In genomic region chr7:32427769-32428291, GRCh38 we compare ENCODE assay signal across 1 cellular context.
TF ChIP-seq lines count a peak whose summit lies in the region.

No MANE protein-coding gene starts in this region.

TF ChIP-seq in HepG2, 621 proteins besides CTCF, POLR2A, EP300 and RAD21 (continued from another document and continues in another):
- TF ChIP-seq HOMEZ (CRISPR knock-in tag; IDR thresholded peaks at IDR 0.05; ENCODE audit: low read depth): peak; percentile 69; the same call in 1 of the 2 replicates
- TF ChIP-seq ARNT (IDR thresholded peaks at IDR 0.05): no peak
- TF ChIP-seq ZNF547 (CRISPR knock-in tag; IDR thresholded peaks at IDR 0.05): 0 out of 2 replicates have a peak, but pooled peaks have one; percentile 56
- no peak for TF ChIP-seq ZIK1 (CRISPR knock-in tag; IDR thresholded peaks at IDR 0.05; ENCODE audit: borderline replicate concordance, low read depth)
- no peak for TF ChIP-seq PAF1 (CRISPR knock-in tag; IDR thresholded peaks at IDR 0.05)
- no peak for TF ChIP-seq KDM6A (CRISPR knock-in tag; IDR thresholded peaks at IDR 0.05; ENCODE audit: low read depth)
- no peak for TF ChIP-seq GABPA (IDR thresholded peaks at IDR 0.05; ENCODE audit: low read depth, low read length)
- TF ChIP-seq GABPA (CRISPR knock-in tag; IDR thresholded peaks at IDR 0.05; ENCODE audit: low read depth): no peak
- TF ChIP-seq TFE3 (CRISPR knock-in tag; IDR thresholded peaks at IDR 0.05): peak; percentile 85
- TF ChIP-seq ZNF17 (CRISPR knock-in tag; IDR thresholded peaks at IDR 0.05): no peak
- peak; percentile 96 for TF ChIP-seq ZBTB44 (CRISPR knock-in tag; IDR thresholded peaks at IDR 0.05)
- no peak for TF ChIP-seq PBX2 (CRISPR knock-in tag; IDR thresholded peaks at IDR 0.05)
- no peak for TF ChIP-seq GTF3A (CRISPR knock-in tag; conservative IDR thresholded peaks at IDR 0.05)
- TF ChIP-seq ZNF776 (CRISPR knock-in tag; IDR thresholded peaks at IDR 0.05): no peak
- TF ChIP-seq KAT7 (CRISPR knock-in tag; IDR thresholded peaks at IDR 0.05; ENCODE audit: borderline replicate concordance): no peak
- peak; percentile 98 for TF ChIP-seq ZNF232 (CRISPR knock-in tag; IDR thresholded peaks at IDR 0.05; ENCODE audit: borderline replicate concordance)
- no peak; the same call in 1 of the 2 replicates for TF ChIP-seq ZNF136 (CRISPR knock-in tag; IDR thresholded peaks at IDR 0.05; ENCODE audit: low read depth)
- TF ChIP-seq MTF1 (CRISPR knock-in tag; IDR thresholded peaks at IDR 0.05): peak; percentile 80; the same call in 1 of the 2 replicates
- peak in 1 of 2 experiments; percentile 56; a peak in 2 of 4 replicates for TF ChIP-seq ATF4 (CRISPR knock-in tag; IDR thresholded peaks at IDR 0.05)
- TF ChIP-seq ZFP1 (CRISPR knock-in tag; IDR thresholded peaks at IDR 0.05): 0 out of 2 replicates have a peak, but pooled peaks have one; percentile 27
- no peak for TF ChIP-seq SRF (IDR thresholded peaks at IDR 0.05; ENCODE audit: low read depth, low read length)
- TF ChIP-seq CENPT (CRISPR knock-in tag; IDR thresholded peaks at IDR 0.05; ENCODE audit: low read depth): 0 out of 2 replicates have a peak, but pooled peaks have one; percentile 19
- TF ChIP-seq KDM5A (IDR thresholded peaks at IDR 0.05; ENCODE audit: borderline replicate concordance, low read length): no peak
- TF ChIP-seq ZNF441 (CRISPR knock-in tag; IDR thresholded peaks at IDR 0.05; ENCODE audit: borderline replicate concordance): peak; percentile 91
- peak; percentile 37; the same call in 1 of the 2 replicates for TF ChIP-seq ZNF503 (CRISPR knock-in tag; IDR thresholded peaks at IDR 0.05)
- TF ChIP-seq IKZF1 (IDR thresholded peaks at IDR 0.05): no peak
- TF ChIP-seq RBM39 (IDR thresholded peaks at IDR 0.05; ENCODE audit: low read depth, low read length, poor library complexity, severe bottlenecking): no peak
- TF ChIP-seq THAP8 (CRISPR knock-in tag; IDR thresholded peaks at IDR 0.05; ENCODE audit: borderline replicate concordance): no peak
- TF ChIP-seq HCFC1 (IDR thresholded peaks at IDR 0.05; ENCODE audit: low read depth, low read length): no peak
- peak; percentile 79; the same call in 1 of the 2 replicates for TF ChIP-seq ZBTB10 (CRISPR knock-in tag; IDR thresholded peaks at IDR 0.05; ENCODE audit: borderline replicate concordance)
- TF ChIP-seq ATF5 (CRISPR knock-in tag; IDR thresholded peaks at IDR 0.05; ENCODE audit: low read depth): 0 out of 2 replicates have a peak, but pooled peaks have one; percentile 67
- TF ChIP-seq PATZ1 (CRISPR knock-in tag; IDR thresholded peaks at IDR 0.05): peak; percentile 41; the same call in 1 of the 2 replicates
- TF ChIP-seq ZBTB42 (CRISPR knock-in tag; IDR thresholded peaks at IDR 0.05): no peak
- TF ChIP-seq ELF4 (CRISPR knock-in tag; IDR thresholded peaks at IDR 0.05; ENCODE audit: borderline replicate concordance): no peak
- peak; percentile 41; the same call in 1 of the 2 replicates for TF ChIP-seq ZBTB7A (CRISPR knock-in tag; IDR thresholded peaks at IDR 0.05)
- TF ChIP-seq ZNF589 (CRISPR knock-in tag; conservative IDR thresholded peaks at IDR 0.05): peak; percentile 73; the same call in 1 of the 2 replicates
- TF ChIP-seq JDP2 (CRISPR knock-in tag; IDR thresholded peaks at IDR 0.05; ENCODE audit: borderline replicate concordance): peak; percentile 25; the same call in 1 of the 2 replicates
- TF ChIP-seq CEBPZ (IDR thresholded peaks at IDR 0.05; ENCODE audit: low read length): no peak
- peak; percentile 73; the same call in 1 of the 2 replicates for TF ChIP-seq ARHGAP35 (CRISPR knock-in tag; IDR thresholded peaks at IDR 0.05; ENCODE audit: borderline replicate concordance)
- TF ChIP-seq ATF7 (IDR thresholded peaks at IDR 0.05): no peak
- TF ChIP-seq ATF7 (CRISPR knock-in tag; IDR thresholded peaks at IDR 0.05): 0 out of 2 replicates have a peak, but pooled peaks have one; percentile 42
- TF ChIP-seq ZNF460 (CRISPR knock-in tag; IDR thresholded peaks at IDR 0.05; ENCODE audit: borderline replicate concordance): no peak
